ENCODE assay signal across 1 cellular context in genomic region chr11:67450796-67451657, GRCh38.
TF ChIP-seq lines count a peak whose summit lies in the region.

No MANE protein-coding gene starts in this region.

TF ChIP-seq in H1, 55 proteins besides CTCF, POLR2A, EP300 and RAD21:
- TF ChIP-seq SIRT6 (IDR thresholded peaks at IDR 0.05; ENCODE audit: low read length), result no peak
- no peak for TF ChIP-seq SP2 (IDR thresholded peaks at IDR 0.05; ENCODE audit: low read length)
- no peak for TF ChIP-seq CHD7 (IDR thresholded peaks at IDR 0.05; ENCODE audit: insufficient replicate concordance, low read length)
- TF ChIP-seq TAF7 (optimal IDR thresholded peaks at IDR 0.05; ENCODE audit: borderline replicate concordance, low read depth, low read length), result no peak
- TF ChIP-seq KDM4A (IDR thresholded peaks at IDR 0.05; ENCODE audit: low read depth, low read length, severe bottlenecking), result no peak
- no peak for TF ChIP-seq BRCA1 (IDR thresholded peaks at IDR 0.05; ENCODE audit: low read depth, low read length)
- no peak for TF ChIP-seq TBP (IDR thresholded peaks at IDR 0.05; ENCODE audit: low read depth, low read length)
- no peak for TF ChIP-seq TCF12 (IDR thresholded peaks at IDR 0.05; ENCODE audit: low read depth, low read length)
- TF ChIP-seq NANOG (IDR thresholded peaks at IDR 0.05; ENCODE audit: insufficient read depth, low read depth, low read length, poor library complexity, severe bottlenecking), result no peak
- TF ChIP-seq SP1 (IDR thresholded peaks at IDR 0.05; ENCODE audit: low read depth, low read length), result no peak
- TF ChIP-seq CBX8 (IDR thresholded peaks at IDR 0.05; ENCODE audit: borderline replicate concordance, low read depth, low read length), result no peak
- TF ChIP-seq CBX5 (IDR thresholded peaks at IDR 0.05; ENCODE audit: low read depth, low read length), result no peak
- no peak for TF ChIP-seq SIX5 (IDR thresholded peaks at IDR 0.05; ENCODE audit: low read depth, low read length)
- no peak for TF ChIP-seq MAFK (IDR thresholded peaks at IDR 0.05; ENCODE audit: low read depth, low read length)
